1 cellular context compared by ENCODE assay signal in the genomic region with DNA sequence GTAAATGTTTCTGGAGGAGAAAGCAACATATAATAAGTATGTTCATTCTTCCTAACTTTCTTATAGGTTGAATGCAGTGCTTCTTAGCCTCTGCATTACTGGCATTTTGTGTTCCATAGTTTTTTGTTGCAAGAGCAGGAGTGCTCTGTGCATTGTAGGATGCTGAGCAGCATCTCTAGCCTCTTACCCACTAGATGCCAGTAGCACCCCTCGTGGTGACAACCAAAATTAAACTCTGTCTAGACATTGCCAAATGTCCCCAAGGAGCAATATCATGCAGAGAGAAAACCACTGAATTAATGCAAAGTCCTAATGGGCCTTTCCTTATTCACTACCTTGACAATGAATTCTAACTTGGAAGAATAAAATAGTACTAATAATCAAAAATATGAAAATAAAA.
TF ChIP-seq lines count a peak whose summit lies in the region.

No MANE protein-coding gene starts in this region.

TF ChIP-seq in HCT116, 20 proteins besides CTCF, POLR2A, EP300 and RAD21 (continued from another document):
- no peak for TF ChIP-seq YY1 (IDR thresholded peaks at IDR 0.05; ENCODE audit: extremely low read depth, insufficient replicate concordance, low read depth, low read length)
- TF ChIP-seq SIN3A (IDR thresholded peaks at IDR 0.05; ENCODE audit: low read depth) = no peak
- no peak for TF ChIP-seq FOSL1 (IDR thresholded peaks at IDR 0.05; ENCODE audit: low read depth)
- no peak for TF ChIP-seq POLR2AphosphoS5 (IDR thresholded peaks at IDR 0.05; ENCODE audit: low read depth, low read length)
- no peak for TF ChIP-seq SRF (IDR thresholded peaks at IDR 0.05; ENCODE audit: low read depth)
- TF ChIP-seq, protein P1, sequence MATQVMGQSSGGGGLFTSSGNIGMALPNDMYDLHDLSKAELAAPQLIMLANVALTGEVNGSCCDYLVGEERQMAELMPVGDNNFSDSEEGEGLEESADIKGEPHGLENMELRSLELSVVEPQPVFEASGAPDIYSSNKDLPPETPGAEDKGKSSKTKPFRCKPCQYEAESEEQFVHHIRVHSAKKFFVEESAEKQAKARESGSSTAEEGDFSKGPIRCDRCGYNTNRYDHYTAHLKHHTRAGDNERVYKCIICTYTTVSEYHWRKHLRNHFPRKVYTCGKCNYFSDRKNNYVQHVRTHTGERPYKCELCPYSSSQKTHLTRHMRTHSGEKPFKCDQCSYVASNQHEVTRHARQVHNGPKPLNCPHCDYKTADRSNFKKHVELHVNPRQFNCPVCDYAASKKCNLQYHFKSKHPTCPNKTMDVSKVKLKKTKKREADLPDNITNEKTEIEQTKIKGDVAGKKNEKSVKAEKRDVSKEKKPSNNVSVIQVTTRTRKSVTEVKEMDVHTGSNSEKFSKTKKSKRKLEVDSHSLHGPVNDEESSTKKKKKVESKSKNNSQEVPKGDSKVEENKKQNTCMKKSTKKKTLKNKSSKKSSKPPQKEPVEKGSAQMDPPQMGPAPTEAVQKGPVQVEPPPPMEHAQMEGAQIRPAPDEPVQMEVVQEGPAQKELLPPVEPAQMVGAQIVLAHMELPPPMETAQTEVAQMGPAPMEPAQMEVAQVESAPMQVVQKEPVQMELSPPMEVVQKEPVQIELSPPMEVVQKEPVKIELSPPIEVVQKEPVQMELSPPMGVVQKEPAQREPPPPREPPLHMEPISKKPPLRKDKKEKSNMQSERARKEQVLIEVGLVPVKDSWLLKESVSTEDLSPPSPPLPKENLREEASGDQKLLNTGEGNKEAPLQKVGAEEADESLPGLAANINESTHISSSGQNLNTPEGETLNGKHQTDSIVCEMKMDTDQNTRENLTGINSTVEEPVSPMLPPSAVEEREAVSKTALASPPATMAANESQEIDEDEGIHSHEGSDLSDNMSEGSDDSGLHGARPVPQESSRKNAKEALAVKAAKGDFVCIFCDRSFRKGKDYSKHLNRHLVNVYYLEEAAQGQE (IDR thresholded peaks at IDR 0.05; ENCODE audit: low read depth) = no peak
- TF ChIP-seq, protein P2, sequence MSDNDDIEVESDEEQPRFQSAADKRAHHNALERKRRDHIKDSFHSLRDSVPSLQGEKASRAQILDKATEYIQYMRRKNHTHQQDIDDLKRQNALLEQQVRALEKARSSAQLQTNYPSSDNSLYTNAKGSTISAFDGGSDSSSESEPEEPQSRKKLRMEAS (IDR thresholded peaks at IDR 0.05) = no peak
- TF ChIP-seq, protein P3, sequence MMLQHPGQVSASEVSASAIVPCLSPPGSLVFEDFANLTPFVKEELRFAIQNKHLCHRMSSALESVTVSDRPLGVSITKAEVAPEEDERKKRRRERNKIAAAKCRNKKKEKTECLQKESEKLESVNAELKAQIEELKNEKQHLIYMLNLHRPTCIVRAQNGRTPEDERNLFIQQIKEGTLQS (IDR thresholded peaks at IDR 0.05) = no peak
- no peak for TF ChIP-seq EZH2 (IDR thresholded peaks at IDR 0.05)
